Comparison of ENCODE assay signal across 2 cellular contexts in genomic region chr15:51735211-51735610, GRCh38.
TF ChIP-seq lines count a peak whose summit lies in the region.

No MANE protein-coding gene starts in this region.

TF ChIP-seq in H1, 55 proteins besides CTCF, POLR2A, EP300 and RAD21:
- TF ChIP-seq CHD2 (IDR thresholded peaks at IDR 0.05; ENCODE audit: low read length) (no peak), ZNF274 (IDR thresholded peaks at IDR 0.05; ENCODE audit: borderline replicate concordance, extremely low read depth, low read length) (no peak), RBBP5 (IDR thresholded peaks at IDR 0.05; ENCODE audit: borderline replicate concordance, low read depth, low read length) (no peak), CHD7 (IDR thresholded peaks at IDR 0.05; ENCODE audit: insufficient replicate concordance, low read length) (no peak), MAFK (IDR thresholded peaks at IDR 0.05; ENCODE audit: low read depth, low read length) (no peak), RNF2 (IDR thresholded peaks at IDR 0.05; ENCODE audit: borderline replicate concordance, low read depth, low read length, missing control alignments, poor library complexity, severe bottlenecking) (no peak), KDM1A (IDR thresholded peaks at IDR 0.05; ENCODE audit: borderline replicate concordance, low read length) (no peak), PHF8 (conservative IDR thresholded peaks at IDR 0.05; ENCODE audit: low read depth, low read length) (no peak), EGR1 (IDR thresholded peaks at IDR 0.05; ENCODE audit: borderline replicate concordance, low read depth, low read length) (no peak)
TF ChIP-seq in H1: peak in this region for 0.

TF ChIP-seq in HepG2, 621 proteins besides CTCF, POLR2A, EP300 and RAD21:
- TF ChIP-seq FIP1L1 (IDR thresholded peaks at IDR 0.05; ENCODE audit: borderline replicate concordance, insufficient read depth, low read depth, low read length) (no peak), MIXL1 (CRISPR knock-in tag; IDR thresholded peaks at IDR 0.05) (no peak), MTF1 (CRISPR knock-in tag; IDR thresholded peaks at IDR 0.05) (no peak), ZNF20 (CRISPR knock-in tag; IDR thresholded peaks at IDR 0.05) (no peak), NRL (CRISPR knock-in tag; IDR thresholded peaks at IDR 0.05; ENCODE audit: borderline replicate concordance) (no peak), HNRNPLL (IDR thresholded peaks at IDR 0.05; ENCODE audit: low read depth, low read length, poor library complexity, severe bottlenecking) (no peak), SMARCE1 (IDR thresholded peaks at IDR 0.05; ENCODE audit: borderline replicate concordance) (no peak), EHMT2 (IDR thresholded peaks at IDR 0.05; ENCODE audit: borderline replicate concordance, low read depth, low read length) (no peak), ZNF143 (CRISPR knock-in tag; IDR thresholded peaks at IDR 0.05) (no peak), STAT5B (CRISPR knock-in tag; IDR thresholded peaks at IDR 0.05) (no peak), ZSCAN25 (CRISPR knock-in tag; IDR thresholded peaks at IDR 0.05) (no peak), PTBP1 (IDR thresholded peaks at IDR 0.05; ENCODE audit: low read depth, low read length, poor library complexity, severe bottlenecking) (no peak), ZNF574 (CRISPR knock-in tag; IDR thresholded peaks at IDR 0.05) (no peak), GABPA (IDR thresholded peaks at IDR 0.05; ENCODE audit: low read depth, low read length) (no peak), GABPA (CRISPR knock-in tag; IDR thresholded peaks at IDR 0.05; ENCODE audit: low read depth) (no peak)
